8 cellular contexts compared by ENCODE assay signal in the genomic region with DNA sequence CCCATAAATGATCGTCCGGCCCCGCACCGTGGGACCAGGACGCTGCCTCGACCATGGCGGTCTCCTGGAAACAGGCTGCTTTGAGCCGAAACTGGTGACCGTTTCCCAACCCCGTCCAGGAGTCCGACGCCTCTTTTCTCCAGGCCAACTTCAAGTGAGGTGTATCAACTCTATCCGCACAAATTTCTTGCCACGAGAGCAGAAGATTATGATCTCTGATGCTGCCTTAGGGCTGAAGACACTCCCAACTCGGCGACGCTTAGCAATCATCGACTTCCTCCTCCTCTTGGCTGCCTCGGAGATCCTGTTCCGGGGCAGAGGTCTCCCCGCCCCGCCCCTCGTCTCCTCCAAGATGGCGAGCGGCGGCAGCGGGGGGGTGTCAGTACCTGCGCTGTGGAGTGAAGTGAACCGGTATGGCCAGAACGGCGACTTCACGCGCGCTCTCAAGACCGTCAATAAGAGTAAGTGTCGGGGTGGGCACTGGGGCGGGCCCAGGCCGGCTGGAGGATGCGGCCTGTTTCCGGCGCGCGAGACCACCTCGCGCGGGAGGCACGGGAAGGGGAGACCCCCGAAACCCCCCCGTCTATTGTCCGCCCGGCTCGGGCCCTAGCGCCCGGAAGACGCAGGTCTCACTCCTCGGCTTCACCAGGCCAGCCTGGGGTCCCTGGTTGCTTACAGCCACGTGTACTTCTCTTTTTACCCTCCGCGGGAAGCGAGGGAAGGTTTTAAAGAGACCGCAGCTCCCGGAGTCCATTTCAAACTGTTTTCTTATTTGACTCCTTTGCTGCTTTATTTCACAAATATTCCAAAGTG. TPM values are rescaled to one million over a fixed set of nuclear protein-coding genes. Genes with fewer than 3 reads are reported as not detected.
DNase-seq lines count a peak whose midpoint lies in the region; ATAC-seq and TF ChIP-seq lines count a peak whose summit lies in the region.

A gene with protein sequence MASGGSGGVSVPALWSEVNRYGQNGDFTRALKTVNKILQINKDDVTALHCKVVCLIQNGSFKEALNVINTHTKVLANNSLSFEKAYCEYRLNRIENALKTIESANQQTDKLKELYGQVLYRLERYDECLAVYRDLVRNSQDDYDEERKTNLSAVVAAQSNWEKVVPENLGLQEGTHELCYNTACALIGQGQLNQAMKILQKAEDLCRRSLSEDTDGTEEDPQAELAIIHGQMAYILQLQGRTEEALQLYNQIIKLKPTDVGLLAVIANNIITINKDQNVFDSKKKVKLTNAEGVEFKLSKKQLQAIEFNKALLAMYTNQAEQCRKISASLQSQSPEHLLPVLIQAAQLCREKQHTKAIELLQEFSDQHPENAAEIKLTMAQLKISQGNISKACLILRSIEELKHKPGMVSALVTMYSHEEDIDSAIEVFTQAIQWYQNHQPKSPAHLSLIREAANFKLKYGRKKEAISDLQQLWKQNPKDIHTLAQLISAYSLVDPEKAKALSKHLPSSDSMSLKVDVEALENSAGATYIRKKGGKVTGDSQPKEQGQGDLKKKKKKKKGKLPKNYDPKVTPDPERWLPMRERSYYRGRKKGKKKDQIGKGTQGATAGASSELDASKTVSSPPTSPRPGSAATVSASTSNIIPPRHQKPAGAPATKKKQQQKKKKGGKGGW (plus strand): TSS at position 334 of the 813 bp plus-strand sequence. CDS start 19 bp downstream, at position 353.

- intact Hi-C loops in transverse colon (cut with DNase I; ENCODE audit: low total_unique reads): no loop called here

- peak within 1 kb of the TSS; percentile 89 for H4K8ac ChIP-seq in trophoblast cell (ENCODE audit: low read depth, low read length)

- H3K36me3 ChIP-seq in adipocyte (ENCODE audit: control insufficient read depth, insufficient read depth, low read length, severe bottlenecking) (peaks cover 24% of the 10 kb centered on the region), cardiac muscle cell (peaks cover 16% of the 10 kb centered on the region), trophoblast cell (ENCODE audit: control insufficient read depth in 1 of 2, insufficient read depth in 2 of 2, low read length in 2 of 2) (peaks cover 9 to 12% of the 10 kb centered on the region in 2 experiments), transverse colon (peaks cover 0 to 20% (median 5%) of the 10 kb centered on the region in 4 donors)

- peak; percentile 91 for ATAC-seq in HG02678 (IDR thresholded peaks at IDR 0.05; ENCODE audit: unreplicated experiment)

- H3K9ac ChIP-seq in adipocyte (ENCODE audit: low read length): peak within 1 kb of the TSS; percentile 92
- peak within 1 kb of the TSS; percentile 89 for H3K9ac ChIP-seq in trophoblast cell (ENCODE audit: low read length)

- H4K12ac ChIP-seq in trophoblast cell (ENCODE audit: low read depth, low read length): peak within 1 kb of the TSS; percentile 49

- H3K4me1 ChIP-seq in adipocyte (ENCODE audit: control insufficient read depth, insufficient read depth, low read length) (peaks cover 29% of the 10 kb centered on the region), cardiac muscle cell (ENCODE audit: low read depth) (peaks cover 21% of the 10 kb centered on the region), trophoblast cell (ENCODE audit: control insufficient read depth in 1 of 2, insufficient read depth in 2 of 2, low read length in 2 of 2) (peaks cover 4 to 9% of the 10 kb centered on the region in 2 experiments), transverse colon (peaks cover 20 to 36% (median 22%) of the 10 kb centered on the region in 4 donors)

- in situ Hi-C loops in transverse colon (cut with MboI; ENCODE audit: low pct_ligation_motif_present in 1 of 4, low pct_unique_long_range_greater_than_20kb in 1 of 4, low sequenced_read_pairs in 3 of 4): no loop called here

- peak within 1 kb of the TSS; percentile 94 for H3K27ac ChIP-seq in cardiac muscle cell
- peak within 1 kb of the TSS; percentile 88 for H3K27ac ChIP-seq in trophoblast cell (ENCODE audit: low read depth, low read length)
- H3K27ac ChIP-seq in transverse colon: peak within 1 kb of the TSS; percentile 91 to 96 (median 92)

- peak within 1 kb of the TSS; percentile 67 for H2BK5ac ChIP-seq in trophoblast cell (ENCODE audit: low read depth, low read length, poor library complexity)

- peak within 1 kb of the TSS; percentile 72 for H2BK120ac ChIP-seq in trophoblast cell (ENCODE audit: insufficient read depth, low read length, poor library complexity)

- H3K4ac ChIP-seq in trophoblast cell (ENCODE audit: low read depth, low read length): peak within 1 kb of the TSS; percentile 76

- H3K79me2 ChIP-seq in trophoblast cell (ENCODE audit: control insufficient read depth, insufficient read depth, low read length, poor library complexity): peaks cover 4% of the 10 kb centered on the region

- TF ChIP-seq CTCF in GM12864 (IDR thresholded peaks at IDR 0.05; ENCODE audit: low read depth, low read length, missing control alignments): no peak
- TF ChIP-seq CTCF in cardiac muscle cell (IDR thresholded peaks at IDR 0.05; ENCODE audit: low read depth, low read length): no peak
- TF ChIP-seq CTCF in transverse colon (IDR thresholded peaks at IDR 0.05): peak in 1 of 5 experiments; percentile 9

- peak within 1 kb of the TSS; percentile 77 for H2AFZ ChIP-seq in trophoblast cell (ENCODE audit: insufficient read depth, low read length, poor library complexity)

- H3K18ac ChIP-seq in trophoblast cell (ENCODE audit: low read length): peak within 1 kb of the TSS; percentile 74

- peak within 1 kb of the TSS; percentile 90 for H3K4me3 ChIP-seq in GM12864 (ENCODE audit: low read depth, low read length)
- peak within 1 kb of the TSS; percentile 88 for H3K4me3 ChIP-seq in adipocyte (ENCODE audit: low read length)
- peak within 1 kb of the TSS; percentile 94 for H3K4me3 ChIP-seq in cardiac muscle cell
- peak within 1 kb of the TSS; percentile 85 for H3K4me3 ChIP-seq in trophoblast cell (ENCODE audit: low read depth, low read length)
- H3K4me3 ChIP-seq in transverse colon: peak within 1 kb of the TSS; percentile 77 to 99 (median 96)

- peak within 1 kb of the TSS; percentile 75 for H3K14ac ChIP-seq in trophoblast cell (ENCODE audit: low read length)

- WGBS in trophoblast cell (ENCODE audit: extremely low coverage, insufficient coverage, insufficient read length): no CpG with 5 or more reads among the region's 62 CpGs
- WGBS in transverse colon (ENCODE audit: low coverage in 1 of 2), 2 donors: 0 to 2% methylated on average over 6 to 35 of the region's 62 CpGs

- peaks cover 8% of the 10 kb centered on the region for H3K79me1 ChIP-seq in trophoblast cell (ENCODE audit: low read length)

- peak within 1 kb of the TSS; percentile 85 for H4K91ac ChIP-seq in trophoblast cell (ENCODE audit: low read depth, low read length)

- no peak for TF ChIP-seq EP300 in transverse colon (IDR thresholded peaks at IDR 0.05; ENCODE audit: low read depth)

- no peaks in the 10 kb centered on the region for H3K27me3 ChIP-seq in adipocyte (replicated peaks; ENCODE audit: control insufficient read depth, insufficient read depth, low read length)
- H3K27me3 ChIP-seq in cardiac muscle cell: no peaks in the 10 kb centered on the region
- no peaks in the 10 kb centered on the region for H3K27me3 ChIP-seq in trophoblast cell (ENCODE audit: insufficient read depth, low read length)
- H3K27me3 ChIP-seq in transverse colon: no peaks in the 10 kb centered on the region

- no peaks in the 10 kb centered on the region for H3K9me3 ChIP-seq in adipocyte (ENCODE audit: control insufficient read depth, low read length)
- H3K9me3 ChIP-seq in cardiac muscle cell (ENCODE audit: low read depth): no peaks in the 10 kb centered on the region
- H3K9me3 ChIP-seq in trophoblast cell (ENCODE audit: insufficient read depth, low read depth, low read length): no peaks in the 10 kb centered on the region
- H3K9me3 ChIP-seq in transverse colon: no peaks in the 10 kb centered on the region

- H3K23ac ChIP-seq in trophoblast cell (ENCODE audit: low read length): no peak within 1 kb of the TSS

- peak within 1 kb of the TSS; percentile 20 for H2AK5ac ChIP-seq in trophoblast cell (ENCODE audit: low read length)

- DNase-seq in GM12864 (ENCODE audit: low read depth) (peak; percentile 58), NCI-H128 (lab: John Stamatoyannopoulos, UW; ENCODE audit: unreplicated experiment) (peak; percentile 39), SW480 (ENCODE audit: low spot score) (peak; percentile 83), adipocyte (ENCODE audit: low read depth) (peak; percentile 97), cardiac muscle cell (ENCODE audit: low read depth in 1 of 2, low spot score in 1 of 2) (peak; percentile 91), trophoblast cell (peak; percentile 98), transverse colon (peak; percentile 91)

- H2BK12ac ChIP-seq in trophoblast cell (ENCODE audit: low read length): no peak within 1 kb of the TSS

- TF ChIP-seq POLR2A in transverse colon (IDR thresholded peaks at IDR 0.05): peak; percentile 91

- H3K4me2 ChIP-seq in trophoblast cell (ENCODE audit: low read length): peak within 1 kb of the TSS; percentile 78

RNA-seq across cellular contexts. Expression of the gene that starts here (rescaled TPM):
- total RNA-seq in cardiac muscle cell: 35.3 and 46.9 TPM in 2 replicates
- polyA plus RNA-seq in cardiac muscle cell: 87.1 and 104 TPM in 2 replicates
- polyA plus RNA-seq in trophoblast cell (2013): 199 and 210 TPM in 2 replicates
- total RNA-seq in transverse colon: 10 to 100 TPM; 13.1 to 48.7 (median 33.7) TPM

Comparison
In these comparisons a context has a peak if more than half of its experiments do, and no peak if none do; other contexts are left out.
1. Peak in every context shown above with its lines: DNase-seq, ATAC-seq, H3K4me3 ChIP-seq and H3K27ac ChIP-seq.
2. DNase-seq: peak in every context shown above with its lines; median percentile 98 in trophoblast cell; 97 in adipocyte; 91 in cardiac muscle cell; 91 in transverse colon; 83 in SW480; 58 in GM12864; 39 in NCI-H128.